Comparison of ENCODE assay signal across 20 cellular contexts in the genomic region with DNA sequence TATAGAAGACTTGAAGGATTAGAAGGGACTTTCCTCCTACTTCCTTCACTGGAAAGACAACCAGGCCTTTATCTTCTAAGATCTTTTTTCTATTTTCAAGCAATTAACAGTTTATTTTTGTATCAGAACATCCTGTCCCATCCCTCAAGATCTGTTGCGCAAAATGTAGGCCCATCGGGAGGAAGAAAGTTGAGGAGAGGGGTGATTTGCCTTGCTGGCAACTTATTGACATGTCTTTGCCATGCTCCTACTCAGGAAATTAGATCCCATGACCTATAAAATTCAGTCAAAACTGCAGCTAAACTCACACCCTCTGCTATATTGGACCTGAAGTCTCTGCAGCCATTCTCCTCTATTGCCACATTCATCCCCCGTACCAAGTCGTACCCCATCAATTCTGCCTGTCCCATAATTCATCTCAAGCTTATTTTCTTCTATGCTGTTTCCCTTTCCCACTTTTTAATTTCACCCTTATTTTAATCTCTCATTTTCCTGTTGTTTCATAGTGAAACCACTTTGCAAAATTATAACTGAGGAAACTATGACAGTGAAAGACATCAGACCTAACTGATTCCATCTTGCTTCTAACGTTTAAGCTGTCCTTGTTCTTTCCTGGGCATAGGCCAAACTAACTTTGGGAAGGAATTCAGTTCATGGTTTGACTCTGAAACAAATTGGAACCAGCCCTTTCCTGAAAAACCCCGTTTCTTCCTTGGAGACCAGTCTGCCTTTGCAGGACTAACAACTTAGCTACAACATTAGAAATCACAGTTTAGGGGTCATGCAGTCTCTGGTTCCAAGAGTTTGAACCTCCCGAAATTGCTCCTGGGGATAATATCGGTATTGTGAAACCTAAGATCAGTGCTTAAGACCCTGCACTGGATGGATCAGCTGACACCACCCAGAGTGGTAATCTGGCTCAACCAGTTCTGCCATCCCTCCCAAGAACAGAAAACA.
A peak's percentile ranks its signal among the peaks of the same experiment; 100 is the strongest.
DNase-seq lines count a peak whose midpoint lies in the region; ATAC-seq and TF ChIP-seq lines count a peak whose summit lies in the region.
"Had no signal": no experiment of that assay in that cellular context is flagged by ENCODE, and none has a peak within 500 bp of the region (broad histone marks: within the 10 kb centered on the region; RNA-seq: fewer than 3 reads in every experiment).

No MANE protein-coding gene starts in this region.

- H2AK5ac ChIP-seq in mesenchymal stem cell (ENCODE audit: low read length, severe bottlenecking): no peak overlapping the region

- no peak overlapping the region for H4K8ac ChIP-seq in mesenchymal stem cell (ENCODE audit: low read length)

- H3K27me3 Mint-ChIP-seq in Caco-2 (ENCODE audit: insufficient read depth, unreplicated experiment) (no peaks in the 10 kb centered on the region), brain (no peaks in the 10 kb centered on the region)
- H3K27me3 Mint-ChIP-seq in activated CD8-positive, alpha-beta T cell treated with anti-CD3 and anti-CD28 coated beads, Interleukin-2, amount 10 ng/mL, durations not matched to agents 7 days and 5 days (ENCODE audit: low read depth): no peaks in the 10 kb centered on the region
- H3K27me3 Mint-ChIP-seq: CD4-positive, CD25-positive, alpha-beta regulatory T cell had no signal

- H2AFZ ChIP-seq in mesenchymal stem cell (ENCODE audit: low read depth, low read length): no peak overlapping the region

- no peak for DNase-seq in Caco-2
- DNase-seq in mesenchymal stem cell: no peak
- no peak for DNase-seq in spleen
- no peak for DNase-seq in NCI-H1930 (lab: John Stamatoyannopoulos, UW)
- DNase-seq in ovary: no peak
- no peak for DNase-seq in activated CD8-positive, alpha-beta T cell treated with anti-CD3 and anti-CD28 coated beads, Interleukin-2, amount 10 ng/mL, durations not matched to agents 7 days and 5 days
- DNase-seq: CD4-positive, CD25-positive, alpha-beta regulatory T cell; DMS79; MM.1S; NCI-H1105 treated with DMSO at 0.1 percent for 48 hours; NCI-H187; NCI-H2171; NCI-H446 treated with DMSO at 0.1 percent for 48 hours; NCI-H774; Right ventricle myocardium superior had no signal

- H3K4me2 ChIP-seq in mesenchymal stem cell (ENCODE audit: low read length, poor library complexity, severe bottlenecking): no peak overlapping the region
- H3K4me2 ChIP-seq: KMS-11 had no signal

- 91% methylated on average over 8 of the region's 8 CpGs for WGBS in mesenchymal stem cell
- 74 to 86% (median 81%) methylated on average over 8 of the region's 8 CpGs for WGBS in spleen, 5 donors
- WGBS in ovary, 3 donors: 75 to 79% (median 76%) methylated on average over 8 of the region's 8 CpGs

- no peak overlapping the region for H3K27ac ChIP-seq in mesenchymal stem cell (ENCODE audit: low read length, poor library complexity, severe bottlenecking)
- H3K27ac ChIP-seq in spleen: peak overlapping the region in 5 of 8 donors; percentile 31 to 66 (median 57)
- no peak overlapping the region for H3K27ac ChIP-seq in ovary
- H3K27ac ChIP-seq: KMS-11 had no signal

- no peaks in the 10 kb centered on the region for H3K79me1 ChIP-seq in mesenchymal stem cell (replicated peaks; ENCODE audit: low read length, poor library complexity, severe bottlenecking)

- H3K36me3 ChIP-seq in Caco-2 (ENCODE audit: control insufficient read depth, insufficient read depth, low read length): no peaks in the 10 kb centered on the region
- no peaks in the 10 kb centered on the region for H3K36me3 ChIP-seq in mesenchymal stem cell (ENCODE audit: control insufficient read depth in 1 of 2, insufficient read depth in 2 of 2, low read depth in 1 of 2, low read length in 2 of 2)
- no peaks in the 10 kb centered on the region for H3K36me3 ChIP-seq in spleen
- no peaks in the 10 kb centered on the region for H3K36me3 ChIP-seq in ovary

- H3K4me1 ChIP-seq in Caco-2: no peaks in the 10 kb centered on the region
- H3K4me1 ChIP-seq in mesenchymal stem cell (ENCODE audit: control insufficient read depth, insufficient read depth, low read depth, low read length): peaks cover 3% of the 10 kb centered on the region
- no peaks in the 10 kb centered on the region for H3K4me1 ChIP-seq in spleen
- H3K4me1 ChIP-seq in ovary (ENCODE audit: insufficient read depth): no peaks in the 10 kb centered on the region

- no peak for TF ChIP-seq POLR2A in spleen (IDR thresholded peaks at IDR 0.05)
- TF ChIP-seq POLR2A in ovary (IDR thresholded peaks at IDR 0.05): no peak

- H3K18ac ChIP-seq in mesenchymal stem cell (ENCODE audit: low read depth in 1 of 2, low read length in 2 of 2): no peak overlapping the region

- POLR2A ChIA-PET in Caco-2 (lab: Charles Lee): no interaction called here
- POLR2A ChIA-PET in activated CD8-positive, alpha-beta T cell treated with anti-CD3 and anti-CD28 coated beads, Interleukin-2, amount 10 ng/mL, durations not matched to agents 7 days and 5 days (lab: Charles Lee): no interaction called here

- no TSS peak for BruUV-seq in Caco-2 (replicated peaks; lab: Mats Ljungman, UMichigan)

- H2BK5ac ChIP-seq in mesenchymal stem cell (ENCODE audit: low read depth, low read length, poor library complexity, severe bottlenecking): no peak overlapping the region

- intact Hi-C loops in Caco-2 (cut with micrococcal nuclease; ENCODE audit: unreplicated experiment) (no loop called here), spleen (cut with DNase I; ENCODE audit: low total_unique reads) (no loop called here), ovary (cut with DNase I) (no loop called here)

- CTCF ChIA-PET in Caco-2 (lab: Charles Lee): no interaction called here
- CTCF ChIA-PET in activated CD8-positive, alpha-beta T cell treated with anti-CD3 and anti-CD28 coated beads, Interleukin-2, amount 10 ng/mL, durations not matched to agents 7 days and 5 days (lab: Charles Lee): no interaction called here

- H3K27ac Mint-ChIP-seq in Caco-2 (ENCODE audit: unreplicated experiment) (peak overlapping the region; percentile 48), brain (peak overlapping the region in 4 of 5 experiments; percentile 12 to 75 (median 38))
- H3K27ac Mint-ChIP-seq in activated CD8-positive, alpha-beta T cell treated with anti-CD3 and anti-CD28 coated beads, Interleukin-2, amount 10 ng/mL, durations not matched to agents 7 days and 5 days: no peak overlapping the region
- H3K27ac Mint-ChIP-seq: CD4-positive, CD25-positive, alpha-beta regulatory T cell had no signal

- no peaks in the 10 kb centered on the region for H3K9me3 ChIP-seq in Caco-2
- peaks cover 21% of the 10 kb centered on the region for H3K9me3 ChIP-seq in mesenchymal stem cell (ENCODE audit: control insufficient read depth, low read length)
- H3K9me3 ChIP-seq in spleen: peaks cover 7 to 30% (median 19%) of the 10 kb centered on the region in 8 donors
- no peaks in the 10 kb centered on the region for H3K9me3 ChIP-seq in ovary

- H3K27me3 ChIP-seq in Caco-2 (replicated peaks; ENCODE audit: control insufficient read depth, insufficient read depth, low read length) (no peaks in the 10 kb centered on the region), mesenchymal stem cell (ENCODE audit: control insufficient read depth in 1 of 2, insufficient read depth in 1 of 2, low read length in 2 of 2) (no peaks in the 10 kb centered on the region), spleen (replicated peaks in 1 of 7) (no peaks in the 10 kb centered on the region), ovary (no peaks in the 10 kb centered on the region)

- no peak overlapping the region for H2BK120ac ChIP-seq in mesenchymal stem cell (ENCODE audit: low read depth, low read length)

- no peak overlapping the region for H3K23ac ChIP-seq in mesenchymal stem cell (ENCODE audit: low read length in 2 of 2)

- no peak overlapping the region for H3K4ac ChIP-seq in mesenchymal stem cell (ENCODE audit: low read depth in 1 of 2, low read length in 2 of 2)

- TF ChIP-seq CTCF in Caco-2 (IDR thresholded peaks at IDR 0.05; ENCODE audit: insufficient read depth in 1 of 2, low read depth in 1 of 2, low read length in 1 of 2, severe bottlenecking in 1 of 2, unreplicated experiment in 1 of 2) (no peak), brain (conservative IDR thresholded peaks at IDR 0.05) (no peak), spleen (IDR thresholded peaks at IDR 0.05 in 8 of 11, conservative IDR thresholded peaks at IDR 0.05 in 3 of 11) (no peak), ovary (IDR thresholded peaks at IDR 0.05) (no peak)

- no peaks in the 10 kb centered on the region for H3K4me1 Mint-ChIP-seq in Caco-2 (ENCODE audit: low read depth, unreplicated experiment)
- peaks cover 29% of the 10 kb centered on the region for H3K4me1 Mint-ChIP-seq in brain
- no peaks in the 10 kb centered on the region for H3K4me1 Mint-ChIP-seq in activated CD8-positive, alpha-beta T cell treated with anti-CD3 and anti-CD28 coated beads, Interleukin-2, amount 10 ng/mL, durations not matched to agents 7 days and 5 days (ENCODE audit: low read depth)
- H3K4me1 Mint-ChIP-seq: CD4-positive, CD25-positive, alpha-beta regulatory T cell had no signal

- H3K14ac ChIP-seq in mesenchymal stem cell (ENCODE audit: low read length in 2 of 2): no peak overlapping the region

- H3K9me3 Mint-ChIP-seq in Caco-2 (ENCODE audit: unreplicated experiment) (peaks cover 29% of the 10 kb centered on the region), brain (peaks cover 15 to 26% (median 21%) of the 10 kb centered on the region in 5 experiments)
- peaks cover 11% of the 10 kb centered on the region for H3K9me3 Mint-ChIP-seq in activated CD8-positive, alpha-beta T cell treated with anti-CD3 and anti-CD28 coated beads, Interleukin-2, amount 10 ng/mL, durations not matched to agents 7 days and 5 days (ENCODE audit: insufficient read depth)

- no peak overlapping the region for H4K91ac ChIP-seq in mesenchymal stem cell (ENCODE audit: low read length)

- no peak overlapping the region for H2BK15ac ChIP-seq in mesenchymal stem cell (ENCODE audit: low read depth, poor library complexity, severe bottlenecking)

- H2BK12ac ChIP-seq in mesenchymal stem cell (ENCODE audit: low read length in 2 of 2): no peak overlapping the region

- H3K36me3 Mint-ChIP-seq in Caco-2 (ENCODE audit: insufficient read depth, unreplicated experiment): no peaks in the 10 kb centered on the region
- peaks cover 11% of the 10 kb centered on the region for H3K36me3 Mint-ChIP-seq in brain
- no peaks in the 10 kb centered on the region for H3K36me3 Mint-ChIP-seq in activated CD8-positive, alpha-beta T cell treated with anti-CD3 and anti-CD28 coated beads, Interleukin-2, amount 10 ng/mL, durations not matched to agents 7 days and 5 days (ENCODE audit: low read depth)
- H3K36me3 Mint-ChIP-seq: CD4-positive, CD25-positive, alpha-beta regulatory T cell had no signal

- no peak for ATAC-seq in GM21515 (IDR thresholded peaks at IDR 0.05; ENCODE audit: unreplicated experiment)
- no peak for ATAC-seq in activated CD8-positive, alpha-beta T cell treated with anti-CD3 and anti-CD28 coated beads, Interleukin-2, amount 10 ng/mL, durations not matched to agents 7 days and 5 days
- ATAC-seq: GM12878, HepG2 had no signal

- H3K4me3 ChIP-seq in Caco-2 (ENCODE audit: low read depth, low read length): no peak overlapping the region
- H3K4me3 ChIP-seq in mesenchymal stem cell (ENCODE audit: insufficient read depth in 1 of 2, low read depth in 1 of 2, low read length in 2 of 2): peak overlapping the region in 1 of 2 experiments; percentile 11
- H3K4me3 ChIP-seq in spleen: no peak overlapping the region
- H3K4me3 ChIP-seq in ovary: no peak overlapping the region
- H3K4me3 ChIP-seq: GM12878 had no signal

- peak overlapping the region; percentile 24 for H3K9ac ChIP-seq in mesenchymal stem cell (ENCODE audit: low read length)
- H3K9ac ChIP-seq: KMS-11 had no signal

- no peak overlapping the region for H3K4me3 Mint-ChIP-seq in Caco-2 (ENCODE audit: unreplicated experiment)
- H3K4me3 Mint-ChIP-seq in brain: no peak overlapping the region
- no peak overlapping the region for H3K4me3 Mint-ChIP-seq in activated CD8-positive, alpha-beta T cell treated with anti-CD3 and anti-CD28 coated beads, Interleukin-2, amount 10 ng/mL, durations not matched to agents 7 days and 5 days
- H3K4me3 Mint-ChIP-seq: CD4-positive, CD25-positive, alpha-beta regulatory T cell had no signal

- no peak for TF ChIP-seq EP300 in ovary (IDR thresholded peaks at IDR 0.05)

Comparison
In these comparisons a context has a peak if more than half of its experiments do, and no peak if none do; other contexts are left out.
1. H3K27ac ChIP-seq: peak in spleen (5 of 8); none in mesenchymal stem cell (single experiment) and ovary (0 of 2).